ENCODE assay signal across 32 cellular contexts in the genomic region with DNA sequence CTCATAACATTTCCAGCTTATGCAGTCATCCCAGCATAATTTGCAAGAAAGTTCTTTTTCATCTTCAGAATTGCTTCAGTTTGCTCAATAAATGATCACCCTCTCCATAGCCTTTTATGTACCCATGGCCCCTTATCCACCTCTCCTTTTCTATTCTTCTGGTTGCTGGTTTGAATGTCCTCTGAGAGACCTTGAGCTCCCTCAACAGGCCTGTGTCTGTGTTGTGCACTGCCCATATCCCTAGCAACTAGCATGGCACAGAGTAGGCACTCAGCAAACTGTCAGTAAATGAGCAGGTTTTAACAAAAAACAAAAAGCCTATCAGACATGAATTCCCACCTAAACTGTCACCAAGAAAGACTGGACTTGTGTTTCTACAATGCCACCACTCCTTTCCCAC.
"Had no signal": no experiment of that assay in that cellular context is flagged by ENCODE, and none has a peak within 500 bp of the region (broad histone marks: within the 10 kb centered on the region; RNA-seq: fewer than 3 reads in every experiment).

No MANE protein-coding gene starts in this region.

- ATAC-seq: left lobe of liver; mucosa of descending colon; natural killer cell treated with Interleukin-12 subunit alpha and Interleukin-12 subunit beta and Interleukin-15 and Interleukin-18, amount 100 ng/mL, for 72 hours; sciatic nerve; stimulated activated naive CD8-positive, alpha-beta T cell treated with anti-CD3 and anti-CD28 coated beads, Interleukin-15, amount 100 ng/mL, for 72 hours; upper lobe of right lung had no signal

- H3K79me2 ChIP-seq: parathyroid adenoma had no signal

- H3K9me3 ChIP-seq: transverse colon, upper lobe of right lung, uterus had no signal

- H3K36me3 ChIP-seq: esophagus squamous epithelium, suprapubic skin, transverse colon, upper lobe of right lung, uterus had no signal

- H3K27me3 ChIP-seq: esophagus squamous epithelium, suprapubic skin, transverse colon, upper lobe of right lung, uterus had no signal

- DNase-seq: dermis blood vessel endothelial cell; effector memory CD4-positive, alpha-beta T cell; erythroblast; esophagus squamous epithelium; foreskin melanocyte; glutamatergic neuron; hypothalamus; kidney; mucosa of descending colon; naive B cell; stimulated activated CD4-positive, alpha-beta T cell treated with anti-CD3 and anti-CD28 coated beads, Interleukin-12 subunit alpha, Interleukin-12 subunit beta, amount 100 ng/mL, for 4 hours; stimulated activated CD4-positive, alpha-beta T cell treated with anti-CD3 and anti-CD28 coated beads, Interleukin-1b, Interleukin-23, amount 100 ng/mL, for 48 hours; stimulated activated CD4-positive, alpha-beta T cell treated with anti-CD3 and anti-CD28 coated beads, Interleukin-4, amount 100 ng/mL, for 1 hour; stimulated activated CD8-positive, alpha-beta memory T cell treated with anti-CD3 and anti-CD28 coated beads, Interleukin-4, amount 100 ng/mL, for 48 hours; stimulated activated naive CD4-positive, alpha-beta T cell; stimulated activated naive CD8-positive, alpha-beta T cell treated with anti-CD3 and anti-CD28 coated beads, Interleukin-15, amount 100 ng/mL, for 72 hours; transverse colon; upper lobe of right lung; uterus had no signal

- H3K36me3 Mint-ChIP-seq: memory B cell; naive B cell; natural killer cell treated with Interleukin-12 subunit alpha and Interleukin-12 subunit beta and Interleukin-15 and Interleukin-18, amount 100 ng/mL, for 72 hours had no signal

- FAIRE-seq: endometrium, kidney had no signal

- H2AFZ ChIP-seq: parathyroid adenoma had no signal

- H3K4me3 ChIP-seq: coronary artery, esophagus squamous epithelium, lung, mucosa of descending colon, smooth muscle cell, suprapubic skin, transverse colon, upper lobe of right lung, uterus had no signal

- H3K27ac ChIP-seq: coronary artery, esophagus squamous epithelium, parathyroid adenoma, suprapubic skin, transverse colon, upper lobe of right lung, uterus had no signal

- H3K4me3 Mint-ChIP-seq: memory B cell; mesothelial cell of epicardium; naive B cell; natural killer cell treated with Interleukin-12 subunit alpha and Interleukin-12 subunit beta and Interleukin-15 and Interleukin-18, amount 100 ng/mL, for 72 hours; neural crest cell; stimulated activated naive CD8-positive, alpha-beta T cell treated with anti-CD3 and anti-CD28 coated beads, Interleukin-15, amount 100 ng/mL, for 72 hours had no signal

- H3K4me1 ChIP-seq: esophagus squamous epithelium, parathyroid adenoma, suprapubic skin, transverse colon, upper lobe of right lung, uterus had no signal

- H3K27ac Mint-ChIP-seq: memory B cell; mesothelial cell of epicardium; natural killer cell treated with Interleukin-12 subunit alpha and Interleukin-12 subunit beta and Interleukin-15 and Interleukin-18, amount 100 ng/mL, for 72 hours; progenitor cell of endocrine pancreas; stimulated activated naive CD8-positive, alpha-beta T cell treated with anti-CD3 and anti-CD28 coated beads, Interleukin-15, amount 100 ng/mL, for 72 hours had no signal

- H3K9ac ChIP-seq: parathyroid adenoma had no signal

- H3K4me1 Mint-ChIP-seq: memory B cell; mesothelial cell of epicardium; naive B cell; neural crest cell; stimulated activated naive CD8-positive, alpha-beta T cell treated with anti-CD3 and anti-CD28 coated beads, Interleukin-15, amount 100 ng/mL, for 72 hours had no signal

- H3K4me2 ChIP-seq: smooth muscle cell had no signal
